Comparison of ENCODE assay signal across 11 cellular contexts in genomic region chr6:11607381-11607780, GRCh38.
DNase-seq lines count a peak whose midpoint lies in the region; ATAC-seq and TF ChIP-seq lines count a peak whose summit lies in the region.
"Had no signal": no experiment of that assay in that cellular context is flagged by ENCODE, and none has a peak within 500 bp of the region (broad histone marks: within the 10 kb centered on the region; RNA-seq: fewer than 3 reads in every experiment).

No MANE protein-coding gene starts in this region.

- H3K9ac ChIP-seq in fibroblast of lung (ENCODE audit: insufficient read depth, low read length), result no peak overlapping the region

- 23% methylated on average over 7 of the region's 7 CpGs for WGBS in suprapubic skin

- H3K27me3 ChIP-seq in MG63 (no peaks in the 10 kb centered on the region), fibroblast of lung (ENCODE audit: control insufficient read depth, insufficient read depth, low read length) (no peaks in the 10 kb centered on the region), muscle layer of duodenum (ENCODE audit: low read depth, low read length) (no peaks in the 10 kb centered on the region), suprapubic skin (no peaks in the 10 kb centered on the region)
- H3K27me3 ChIP-seq: brain microvascular endothelial cell had no signal

- no peak for TF ChIP-seq POLR2A in suprapubic skin (IDR thresholded peaks at IDR 0.05)

- no peak for TF ChIP-seq EP300 in suprapubic skin (IDR thresholded peaks at IDR 0.05)

- peak overlapping the region; percentile 22 for H2AFZ ChIP-seq in fibroblast of lung (ENCODE audit: low read length)

- H3K4me1 ChIP-seq in fibroblast of lung (ENCODE audit: control insufficient read depth, extremely low read depth, insufficient read depth, low read length) (peaks cover 22% of the 10 kb centered on the region), muscle layer of duodenum (ENCODE audit: control insufficient read depth in 1 of 2, insufficient read depth in 2 of 2, low read length in 2 of 2) (peaks cover 13 to 31% of the 10 kb centered on the region in 2 donors), suprapubic skin (peaks cover 31% of the 10 kb centered on the region)

- peaks cover 2% of the 10 kb centered on the region; the same call in 1 of the 2 replicates for H3K36me3 ChIP-seq in MG63
- H3K36me3 ChIP-seq in fibroblast of lung (ENCODE audit: control insufficient read depth, insufficient read depth, low read length), result no peaks in the 10 kb centered on the region
- no peaks in the 10 kb centered on the region for H3K36me3 ChIP-seq in muscle layer of duodenum (ENCODE audit: control insufficient read depth in 1 of 2, insufficient read depth in 2 of 2, low read length in 2 of 2)
- H3K36me3 ChIP-seq in suprapubic skin, result no peaks in the 10 kb centered on the region
- H3K36me3 ChIP-seq: brain microvascular endothelial cell had no signal

- TF ChIP-seq CTCF in fibroblast of lung (conservative IDR thresholded peaks at IDR 0.05 in 1 of 2, IDR thresholded peaks at IDR 0.05 in 1 of 2; ENCODE audit: low read depth in 1 of 2, low read length in 2 of 2), result no peak
- TF ChIP-seq CTCF in suprapubic skin (IDR thresholded peaks at IDR 0.05), result no peak

- H3K79me2 ChIP-seq in fibroblast of lung (ENCODE audit: control insufficient read depth, insufficient read depth, low read length), result no peaks in the 10 kb centered on the region

- DNase-seq in MG63, result peak; percentile 69
- peak in 1 of 2 donors; percentile 50 for DNase-seq in fibroblast of lung (ENCODE audit: low read depth in 2 of 2)
- no peak for DNase-seq in suprapubic skin (ENCODE audit: low spot score in 2 of 2)
- no peak for DNase-seq in pons (ENCODE audit: low spot score)
- DNase-seq: brain microvascular endothelial cell, C1 segment of cervical spinal cord, DND-41, NCI-H2107 had no signal

- peak overlapping the region; percentile 5 for H3K4me2 ChIP-seq in fibroblast of lung (ENCODE audit: extremely low read depth, insufficient read depth, low read length)

- 0 out of 2 replicates have a peak, but pooled peaks cover 2% of the 10 kb centered on the region for H3K9me3 ChIP-seq in MG63
- H3K9me3 ChIP-seq in fibroblast of lung (ENCODE audit: control insufficient read depth, insufficient read depth, low read depth, low read length), result no peaks in the 10 kb centered on the region
- no peaks in the 10 kb centered on the region for H3K9me3 ChIP-seq in muscle layer of duodenum (ENCODE audit: control insufficient read depth in 1 of 2, low read length in 2 of 2)
- H3K9me3 ChIP-seq in suprapubic skin, result no peaks in the 10 kb centered on the region

- H3K27ac ChIP-seq in fibroblast of lung (ENCODE audit: insufficient read depth, low read length) (peak overlapping the region; percentile 52), muscle layer of duodenum (ENCODE audit: low read length) (peak overlapping the region; percentile 57), suprapubic skin (peak overlapping the region; percentile 39)

- no peaks in the 10 kb centered on the region for H4K20me1 ChIP-seq in fibroblast of lung (ENCODE audit: control insufficient read depth, extremely low read depth, insufficient read depth, low read length)

- ATAC-seq in GM21619 (IDR thresholded peaks at IDR 0.05; ENCODE audit: unreplicated experiment) (no peak), HG02938 (IDR thresholded peaks at IDR 0.05; ENCODE audit: unreplicated experiment) (no peak)

- H3K4me3 ChIP-seq in MG63 (no peak overlapping the region), fibroblast of lung (replicated peaks in 1 of 4; ENCODE audit: control extremely low read depth in 1 of 4, insufficient read depth in 1 of 4, low read depth in 3 of 4, low read length in 4 of 4) (no peak overlapping the region), muscle layer of duodenum (ENCODE audit: low read depth in 1 of 2, low read length in 2 of 2) (peak overlapping the region in 1 of 2 donors; percentile 16), suprapubic skin (no peak overlapping the region)
